In the genomic region with DNA sequence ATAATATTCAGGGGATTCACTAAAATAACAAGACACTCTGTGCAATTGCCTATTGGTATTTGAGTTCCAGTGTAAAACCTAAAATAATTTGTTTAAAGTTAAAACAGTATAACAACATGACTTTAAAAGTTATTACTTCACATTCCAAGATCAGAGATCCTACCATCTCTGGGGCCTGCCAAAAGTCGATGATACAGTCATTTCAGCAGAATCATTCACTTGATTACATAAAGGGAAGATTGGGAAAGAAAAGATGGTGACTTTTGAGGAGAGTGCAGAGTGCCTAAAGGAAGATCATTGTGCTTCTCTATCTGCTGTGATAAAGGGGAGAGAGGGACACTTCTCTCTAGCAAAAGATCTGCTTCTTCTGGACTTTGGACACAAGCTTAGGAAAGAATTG, we compare ENCODE assay signal across 1 cellular context.
TF ChIP-seq lines count a peak whose summit lies in the region.

No MANE protein-coding gene starts in this region.

TF ChIP-seq in H1, 55 proteins besides CTCF, POLR2A, EP300 and RAD21 (continued from another document):
- TF ChIP-seq, protein P1, sequence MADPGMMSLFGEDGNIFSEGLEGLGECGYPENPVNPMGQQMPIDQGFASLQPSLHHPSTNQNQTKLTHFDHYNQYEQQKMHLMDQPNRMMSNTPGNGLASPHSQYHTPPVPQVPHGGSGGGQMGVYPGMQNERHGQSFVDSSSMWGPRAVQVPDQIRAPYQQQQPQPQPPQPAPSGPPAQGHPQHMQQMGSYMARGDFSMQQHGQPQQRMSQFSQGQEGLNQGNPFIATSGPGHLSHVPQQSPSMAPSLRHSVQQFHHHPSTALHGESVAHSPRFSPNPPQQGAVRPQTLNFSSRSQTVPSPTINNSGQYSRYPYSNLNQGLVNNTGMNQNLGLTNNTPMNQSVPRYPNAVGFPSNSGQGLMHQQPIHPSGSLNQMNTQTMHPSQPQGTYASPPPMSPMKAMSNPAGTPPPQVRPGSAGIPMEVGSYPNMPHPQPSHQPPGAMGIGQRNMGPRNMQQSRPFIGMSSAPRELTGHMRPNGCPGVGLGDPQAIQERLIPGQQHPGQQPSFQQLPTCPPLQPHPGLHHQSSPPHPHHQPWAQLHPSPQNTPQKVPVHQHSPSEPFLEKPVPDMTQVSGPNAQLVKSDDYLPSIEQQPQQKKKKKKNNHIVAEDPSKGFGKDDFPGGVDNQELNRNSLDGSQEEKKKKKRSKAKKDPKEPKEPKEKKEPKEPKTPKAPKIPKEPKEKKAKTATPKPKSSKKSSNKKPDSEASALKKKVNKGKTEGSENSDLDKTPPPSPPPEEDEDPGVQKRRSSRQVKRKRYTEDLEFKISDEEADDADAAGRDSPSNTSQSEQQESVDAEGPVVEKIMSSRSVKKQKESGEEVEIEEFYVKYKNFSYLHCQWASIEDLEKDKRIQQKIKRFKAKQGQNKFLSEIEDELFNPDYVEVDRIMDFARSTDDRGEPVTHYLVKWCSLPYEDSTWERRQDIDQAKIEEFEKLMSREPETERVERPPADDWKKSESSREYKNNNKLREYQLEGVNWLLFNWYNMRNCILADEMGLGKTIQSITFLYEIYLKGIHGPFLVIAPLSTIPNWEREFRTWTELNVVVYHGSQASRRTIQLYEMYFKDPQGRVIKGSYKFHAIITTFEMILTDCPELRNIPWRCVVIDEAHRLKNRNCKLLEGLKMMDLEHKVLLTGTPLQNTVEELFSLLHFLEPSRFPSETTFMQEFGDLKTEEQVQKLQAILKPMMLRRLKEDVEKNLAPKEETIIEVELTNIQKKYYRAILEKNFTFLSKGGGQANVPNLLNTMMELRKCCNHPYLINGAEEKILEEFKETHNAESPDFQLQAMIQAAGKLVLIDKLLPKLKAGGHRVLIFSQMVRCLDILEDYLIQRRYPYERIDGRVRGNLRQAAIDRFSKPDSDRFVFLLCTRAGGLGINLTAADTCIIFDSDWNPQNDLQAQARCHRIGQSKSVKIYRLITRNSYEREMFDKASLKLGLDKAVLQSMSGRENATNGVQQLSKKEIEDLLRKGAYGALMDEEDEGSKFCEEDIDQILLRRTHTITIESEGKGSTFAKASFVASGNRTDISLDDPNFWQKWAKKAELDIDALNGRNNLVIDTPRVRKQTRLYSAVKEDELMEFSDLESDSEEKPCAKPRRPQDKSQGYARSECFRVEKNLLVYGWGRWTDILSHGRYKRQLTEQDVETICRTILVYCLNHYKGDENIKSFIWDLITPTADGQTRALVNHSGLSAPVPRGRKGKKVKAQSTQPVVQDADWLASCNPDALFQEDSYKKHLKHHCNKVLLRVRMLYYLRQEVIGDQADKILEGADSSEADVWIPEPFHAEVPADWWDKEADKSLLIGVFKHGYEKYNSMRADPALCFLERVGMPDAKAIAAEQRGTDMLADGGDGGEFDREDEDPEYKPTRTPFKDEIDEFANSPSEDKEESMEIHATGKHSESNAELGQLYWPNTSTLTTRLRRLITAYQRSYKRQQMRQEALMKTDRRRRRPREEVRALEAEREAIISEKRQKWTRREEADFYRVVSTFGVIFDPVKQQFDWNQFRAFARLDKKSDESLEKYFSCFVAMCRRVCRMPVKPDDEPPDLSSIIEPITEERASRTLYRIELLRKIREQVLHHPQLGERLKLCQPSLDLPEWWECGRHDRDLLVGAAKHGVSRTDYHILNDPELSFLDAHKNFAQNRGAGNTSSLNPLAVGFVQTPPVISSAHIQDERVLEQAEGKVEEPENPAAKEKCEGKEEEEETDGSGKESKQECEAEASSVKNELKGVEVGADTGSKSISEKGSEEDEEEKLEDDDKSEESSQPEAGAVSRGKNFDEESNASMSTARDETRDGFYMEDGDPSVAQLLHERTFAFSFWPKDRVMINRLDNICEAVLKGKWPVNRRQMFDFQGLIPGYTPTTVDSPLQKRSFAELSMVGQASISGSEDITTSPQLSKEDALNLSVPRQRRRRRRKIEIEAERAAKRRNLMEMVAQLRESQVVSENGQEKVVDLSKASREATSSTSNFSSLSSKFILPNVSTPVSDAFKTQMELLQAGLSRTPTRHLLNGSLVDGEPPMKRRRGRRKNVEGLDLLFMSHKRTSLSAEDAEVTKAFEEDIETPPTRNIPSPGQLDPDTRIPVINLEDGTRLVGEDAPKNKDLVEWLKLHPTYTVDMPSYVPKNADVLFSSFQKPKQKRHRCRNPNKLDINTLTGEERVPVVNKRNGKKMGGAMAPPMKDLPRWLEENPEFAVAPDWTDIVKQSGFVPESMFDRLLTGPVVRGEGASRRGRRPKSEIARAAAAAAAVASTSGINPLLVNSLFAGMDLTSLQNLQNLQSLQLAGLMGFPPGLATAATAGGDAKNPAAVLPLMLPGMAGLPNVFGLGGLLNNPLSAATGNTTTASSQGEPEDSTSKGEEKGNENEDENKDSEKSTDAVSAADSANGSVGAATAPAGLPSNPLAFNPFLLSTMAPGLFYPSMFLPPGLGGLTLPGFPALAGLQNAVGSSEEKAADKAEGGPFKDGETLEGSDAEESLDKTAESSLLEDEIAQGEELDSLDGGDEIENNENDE (IDR thresholded peaks at IDR 0.05; ENCODE audit: insufficient replicate concordance, low read length) = no peak
